ENCODE assay signal across 8 cellular contexts in genomic region chr2:121596221-121597080, GRCh38. TPM values are rescaled to one million over a fixed set of nuclear protein-coding genes. Genes with fewer than 3 reads are reported as not detected.
DNase-seq lines count a peak whose midpoint lies in the region; ATAC-seq and TF ChIP-seq lines count a peak whose summit lies in the region.

No MANE protein-coding gene starts in this region.

- H2BK15ac ChIP-seq in mesenchymal stem cell (ENCODE audit: low read depth, poor library complexity, severe bottlenecking): no peak overlapping the region

- WGBS in HUES64: 84% methylated on average over 11 of the region's 11 CpGs
- WGBS in mesenchymal stem cell: 50% methylated on average over 9 of the region's 11 CpGs
- WGBS in aorta, 2 donors: 60 to 63% methylated on average over 11 of the region's 11 CpGs

- peak overlapping the region; percentile 47 for H4K8ac ChIP-seq in mesenchymal stem cell (ENCODE audit: low read length)

- intact Hi-C loops in dorsolateral prefrontal cortex (cut with DNase I) (loop anchor here in 1 of 2 donors (2.0 to 5.0 kb wide), 2 partner anchors 52 to 64 kb away; partner anchors contain the start of genes CLASP1 and RNU4ATAC), aorta (cut with DNase I) (no loop called here)

- ATAC-seq in GM21723 (IDR thresholded peaks at IDR 0.05; ENCODE audit: unreplicated experiment) (peak; percentile 62), aorta (ENCODE audit: low FRiP score) (peak; percentile 63)

- H2BK120ac ChIP-seq in mesenchymal stem cell (ENCODE audit: low read depth, low read length): no peak overlapping the region

- no peak overlapping the region for H2AK5ac ChIP-seq in mesenchymal stem cell (ENCODE audit: low read length, severe bottlenecking)

- no peak overlapping the region for H4K91ac ChIP-seq in mesenchymal stem cell (ENCODE audit: low read length)

- TF ChIP-seq CTCF in 22Rv1 (IDR thresholded peaks at IDR 0.05) (peak; percentile 60), dorsolateral prefrontal cortex (IDR thresholded peaks at IDR 0.05 in 54 of 56, conservative IDR thresholded peaks at IDR 0.05 in 2 of 56; ENCODE audit: low read depth in 1 of 56, partially characterized antibody in 56 of 56) (peak; percentile 27 to 71 (median 54))

- H3K9ac ChIP-seq in HUES64 (ENCODE audit: low read depth, low read length) (no peak overlapping the region), SK-N-MC (ENCODE audit: insufficient read length) (peak overlapping the region; percentile 68), mesenchymal stem cell (ENCODE audit: low read length) (peak overlapping the region; percentile 73)

- H3K4ac ChIP-seq in mesenchymal stem cell (ENCODE audit: low read depth in 1 of 2, low read length in 2 of 2): no peak overlapping the region

- H3K4me3 ChIP-seq in HUES64 (ENCODE audit: low read length) (no peak overlapping the region), SK-N-MC (peak overlapping the region; percentile 63), dorsolateral prefrontal cortex (peak overlapping the region in 25 of 59 donors; percentile 4 to 45 (median 25)), mesenchymal stem cell (ENCODE audit: insufficient read depth in 1 of 2, low read depth in 1 of 2, low read length in 2 of 2) (peak overlapping the region in 1 of 2 experiments; percentile 54), aorta (ENCODE audit: low read length in 2 of 2) (no peak overlapping the region)

- no peak overlapping the region for H3K14ac ChIP-seq in mesenchymal stem cell (ENCODE audit: low read length in 2 of 2)

- no peak overlapping the region for H2BK12ac ChIP-seq in mesenchymal stem cell (ENCODE audit: low read length in 2 of 2)

- H3K4me1 ChIP-seq in HUES64 (ENCODE audit: insufficient read depth, low read length): peaks cover 11% of the 10 kb centered on the region; the same call in 1 of the 2 replicates
- H3K4me1 ChIP-seq in mesenchymal stem cell (ENCODE audit: control insufficient read depth, insufficient read depth, low read depth, low read length): peaks cover 3% of the 10 kb centered on the region
- H3K4me1 ChIP-seq in aorta (ENCODE audit: control insufficient read depth in 1 of 2, insufficient read depth in 2 of 2, low read length in 2 of 2): peaks cover 1 to 3% of the 10 kb centered on the region in 2 donors

- H3K79me1 ChIP-seq in mesenchymal stem cell (replicated peaks; ENCODE audit: low read length, poor library complexity, severe bottlenecking): peaks cover 10% of the 10 kb centered on the region

- H3K23ac ChIP-seq in mesenchymal stem cell (ENCODE audit: low read length in 2 of 2): no peak overlapping the region

- peak overlapping the region; percentile 8 for H3K4me2 ChIP-seq in mesenchymal stem cell (ENCODE audit: low read length, poor library complexity, severe bottlenecking)

- H3K27me3 ChIP-seq in HUES64 (ENCODE audit: insufficient read depth, low read length) (no peaks in the 10 kb centered on the region), dorsolateral prefrontal cortex (no peaks in the 10 kb centered on the region), mesenchymal stem cell (ENCODE audit: control insufficient read depth in 1 of 2, insufficient read depth in 1 of 2, low read length in 2 of 2) (no peaks in the 10 kb centered on the region), aorta (ENCODE audit: control insufficient read depth in 1 of 2, insufficient read depth in 2 of 2, low read length in 1 of 2) (no peaks in the 10 kb centered on the region)

- 0 out of 2 replicates have a peak, but pooled peaks cover 2% of the 10 kb centered on the region for H3K36me3 ChIP-seq in HUES64 (ENCODE audit: insufficient read depth, low read length)
- 0 out of 2 replicates have a peak, but pooled peaks cover 2% of the 10 kb centered on the region for H3K36me3 ChIP-seq in SK-N-MC (ENCODE audit: insufficient read depth, low read length)
- peaks cover 0 to 7% of the 10 kb centered on the region in 2 experiments for H3K36me3 ChIP-seq in mesenchymal stem cell (ENCODE audit: control insufficient read depth in 1 of 2, insufficient read depth in 2 of 2, low read depth in 1 of 2, low read length in 2 of 2)
- H3K36me3 ChIP-seq in aorta (ENCODE audit: control insufficient read depth in 1 of 2, insufficient read depth in 2 of 2, low read length in 1 of 2): no peaks in the 10 kb centered on the region

- H2BK5ac ChIP-seq in mesenchymal stem cell (ENCODE audit: low read depth, low read length, poor library complexity, severe bottlenecking): no peak overlapping the region

- no peak overlapping the region for H3K18ac ChIP-seq in mesenchymal stem cell (ENCODE audit: low read depth in 1 of 2, low read length in 2 of 2)

- H3K27ac ChIP-seq in 22Rv1 (0 out of 2 replicates have a peak overlapping the region, but pooled peaks have one; percentile 25), HUES64 (ENCODE audit: low read depth, low read length) (peak overlapping the region; percentile 17; the same call in 1 of the 2 replicates), SK-N-MC (peak overlapping the region; percentile 94), dorsolateral prefrontal cortex (peak overlapping the region in 32 of 59 donors; percentile 1 to 75 (median 34)), mesenchymal stem cell (ENCODE audit: low read length, poor library complexity, severe bottlenecking) (peak overlapping the region; percentile 61), aorta (ENCODE audit: low read depth in 1 of 2, low read length in 2 of 2) (peak overlapping the region in 1 of 2 donors; percentile 57)

- H3K9me3 ChIP-seq in HUES64 (ENCODE audit: insufficient read depth, low read depth, low read length): no peaks in the 10 kb centered on the region
- no peaks in the 10 kb centered on the region for H3K9me3 ChIP-seq in SK-N-MC (ENCODE audit: low read depth, low read length)
- H3K9me3 ChIP-seq in mesenchymal stem cell (ENCODE audit: control insufficient read depth, low read length): no peaks in the 10 kb centered on the region
- H3K9me3 ChIP-seq in aorta (ENCODE audit: control insufficient read depth, low read length): no peaks in the 10 kb centered on the region

- peak; percentile 83 for DNase-seq in ELR (ENCODE audit: low read depth)
- DNase-seq in SK-N-MC (ENCODE audit: low read depth, low spot score): no peak
- peak in 1 of 10 donors; percentile 14 for DNase-seq in dorsolateral prefrontal cortex
- peak; percentile 75 for DNase-seq in mesenchymal stem cell
- DNase-seq in aorta: peak in 1 of 2 donors; percentile 58

- no peak overlapping the region for H2AFZ ChIP-seq in mesenchymal stem cell (ENCODE audit: low read depth, low read length)

RNA-seq across cellular contexts. Expression of gene CLASP1, which starts 52.8 kb away (rescaled TPM):
- polyA plus RNA-seq in HUES64 (2013, experiment 1 of 2): 26.7 TPM
- polyA plus RNA-seq in HUES64 (2013, experiment 2 of 2): 28.1 TPM
- total RNA-seq in dorsolateral prefrontal cortex: 100 to 1,000 TPM in 113 of 120 experiments, 10 to 100 TPM in 7; 82.3 to 147 (median 116) TPM
- 15.0 TPM for polyA plus RNA-seq in mesenchymal stem cell (2013, experiment 1 of 2)
- 14.1 TPM for polyA plus RNA-seq in mesenchymal stem cell (2013, experiment 2 of 2)
- total RNA-seq in aorta: 10 to 100 TPM; 67.6 to 81.8 TPM
- polyA plus RNA-seq in aorta: 10 to 100 TPM; 11.8 to 13.0 TPM
